In genomic region chr11:67317365-67318238, GRCh38 we compare ENCODE assay signal across 8 cellular contexts. TPM values are rescaled to one million over a fixed set of nuclear protein-coding genes. Genes with fewer than 3 reads are reported as not detected.
DNase-seq lines count a peak whose midpoint lies in the region; ATAC-seq and TF ChIP-seq lines count a peak whose summit lies in the region.

No MANE protein-coding gene starts in this region.

- H3K36me3 Mint-ChIP-seq in WTC11 = no peaks in the 10 kb centered on the region

- H3K4me1 ChIP-seq in spleen = peaks cover 10 to 54% (median 29%) of the 10 kb centered on the region in 6 donors

- H3K27me3 Mint-ChIP-seq in WTC11 (ENCODE audit: low read depth) = peaks cover 41% of the 10 kb centered on the region

- POLR2A ChIA-PET in WTC11 (lab: Charles Lee) = interaction anchor here (0.6 to 1.4 kb wide), 6 partner anchors 15 to 122 kb away, joined by 3 to 10 read pairs (median 4); partner anchors contain the start of genes GRK2, POLD4 and SSH3

- H3K36me3 ChIP-seq in spleen = no peaks in the 10 kb centered on the region

- peak; percentile 80 for DNase-seq in AG09319 (ENCODE audit: extremely low read depth, low read depth)
- DNase-seq in NCI-H2227 (lab: John Stamatoyannopoulos, UW; ENCODE audit: unreplicated experiment) = peak; percentile 99
- peak; percentile 99 for DNase-seq in WTC11 (ENCODE audit: low spot score)
- DNase-seq in cardiac fibroblast (ENCODE audit: low read depth in 2 of 2) = peak; percentile 94 to 96
- peak; percentile 99 for DNase-seq in inferior parietal cortex (ENCODE audit: extremely low spot score)
- peak; percentile 99 for DNase-seq in spleen

- H3K27ac Mint-ChIP-seq in WTC11 = peak overlapping the region; percentile 96; the same call in 1 of the 2 replicates

- CTCF ChIA-PET in WTC11 (lab: Charles Lee) = interaction anchor here (0.5 to 5.4 kb wide), 57 partner anchors 9 to 1322 kb away, joined by 3 to 122 read pairs (median 5); partner anchors contain the start of genes AIP, ANKRD13D, CLCF1 and GRK2

- no peaks in the 10 kb centered on the region for H3K9me3 ChIP-seq in spleen

- ATAC-seq in GM18909 (IDR thresholded peaks at IDR 0.05; ENCODE audit: poor library complexity, unreplicated experiment) (peak; percentile 85), HG03159 (IDR thresholded peaks at IDR 0.05; ENCODE audit: unreplicated experiment) (peak; percentile 84), WTC11 (peak; percentile 83)

- H3K4me3 ChIP-seq in cardiac fibroblast (replicated peaks in 1 of 2; ENCODE audit: low read depth in 2 of 2, low read length in 2 of 2) = peak overlapping the region; percentile 84 to 93
- H3K4me3 ChIP-seq in spleen = peak overlapping the region; percentile 63 to 97 (median 92)

- no peaks in the 10 kb centered on the region for H3K9me3 Mint-ChIP-seq in WTC11

- peak in 2 of 3 donors; percentile 14 to 16 for TF ChIP-seq POLR2A in spleen (IDR thresholded peaks at IDR 0.05)

- intact Hi-C loops in spleen (cut with DNase I; ENCODE audit: low total_unique reads) = loop anchor here (2.0 kb wide), 1 partner anchor 55 kb away; no protein-coding TSS in a partner anchor

- H3K4me3 Mint-ChIP-seq in WTC11 = peak overlapping the region; percentile 91

- H3K4me1 Mint-ChIP-seq in WTC11 = peaks cover 5% of the 10 kb centered on the region

- peak overlapping the region; percentile 84 to 97 (median 94) for H3K27ac ChIP-seq in spleen

- TF ChIP-seq CTCF in AG09319 (IDR thresholded peaks at IDR 0.05; ENCODE audit: low read depth, low read length) (peak; percentile 87), WTC11 (IDR thresholded peaks at IDR 0.05) (peak; percentile 58), cardiac fibroblast (IDR thresholded peaks at IDR 0.05; ENCODE audit: low read depth, low read length) (peak; percentile 85), spleen (IDR thresholded peaks at IDR 0.05 in 8 of 11, conservative IDR thresholded peaks at IDR 0.05 in 3 of 11) (peak; percentile 90 to 100 (median 99))

- 0% methylated on average over 30 to 83 of the region's 83 CpGs for WGBS in spleen, 5 donors

- no peaks in the 10 kb centered on the region for H3K27me3 ChIP-seq in spleen (replicated peaks in 1 of 7)

TF ChIP-seq in WTC11, 78 proteins besides CTCF, POLR2A, EP300 and RAD21 (continues in another document):
- peak; percentile 45; the same call in 1 of the 2 replicates for TF ChIP-seq TEAD1 (CRISPR knock-in tag; IDR thresholded peaks at IDR 0.05)
- no peak for TF ChIP-seq ZNF425 (CRISPR knock-in tag; conservative IDR thresholded peaks at IDR 0.05)
- TF ChIP-seq MAX (CRISPR knock-in tag; IDR thresholded peaks at IDR 0.05) = peak; percentile 70
- no peak for TF ChIP-seq ZSCAN18 (CRISPR knock-in tag; IDR thresholded peaks at IDR 0.05)
- peak; percentile 87; the same call in 1 of the 2 replicates for TF ChIP-seq ETV6 (CRISPR knock-in tag; IDR thresholded peaks at IDR 0.05)
- TF ChIP-seq MYBL2 (CRISPR knock-in tag; IDR thresholded peaks at IDR 0.05) = peak; percentile 68; the same call in 1 of the 2 replicates
- TF ChIP-seq ZNF263 (CRISPR knock-in tag; IDR thresholded peaks at IDR 0.05; ENCODE audit: low read depth) = no peak
- peak; percentile 21; the same call in 1 of the 2 replicates for TF ChIP-seq E2F5 (CRISPR knock-in tag; IDR thresholded peaks at IDR 0.05)
- 0 out of 2 replicates have a peak, but pooled peaks have one; percentile 30 for TF ChIP-seq ZNF232 (CRISPR knock-in tag; IDR thresholded peaks at IDR 0.05)
- peak; percentile 90 for TF ChIP-seq HMGXB4 (CRISPR knock-in tag; IDR thresholded peaks at IDR 0.05)
- TF ChIP-seq TP53 (CRISPR knock-in tag; IDR thresholded peaks at IDR 0.05) = no peak
- TF ChIP-seq CREM (CRISPR knock-in tag; IDR thresholded peaks at IDR 0.05) = 0 out of 2 replicates have a peak, but pooled peaks have one; percentile 15
- TF ChIP-seq ESRRA (CRISPR knock-in tag; IDR thresholded peaks at IDR 0.05; ENCODE audit: borderline replicate concordance) = 0 out of 2 replicates have a peak, but pooled peaks have one; percentile 15
- no peak for TF ChIP-seq FOXJ3 (CRISPR knock-in tag; IDR thresholded peaks at IDR 0.05; ENCODE audit: borderline replicate concordance)
- no peak for TF ChIP-seq SMAD3 (CRISPR knock-in tag; IDR thresholded peaks at IDR 0.05; ENCODE audit: borderline replicate concordance)
- TF ChIP-seq OVOL2 (CRISPR knock-in tag; IDR thresholded peaks at IDR 0.05; ENCODE audit: borderline replicate concordance) = no peak
- peak; percentile 78 for TF ChIP-seq FOXK1 (CRISPR knock-in tag; IDR thresholded peaks at IDR 0.05)
- 0 out of 2 replicates have a peak, but pooled peaks have one; percentile 8 for TF ChIP-seq GABPB1 (CRISPR knock-in tag; IDR thresholded peaks at IDR 0.05)
- TF ChIP-seq USF2 (CRISPR knock-in tag; IDR thresholded peaks at IDR 0.05) = no peak
- no peak for TF ChIP-seq RELA (CRISPR knock-in tag; IDR thresholded peaks at IDR 0.05; ENCODE audit: borderline replicate concordance)

RNA-seq across cellular contexts. Expression of gene SSH3, which starts 14.3 kb away (rescaled TPM):
- total RNA-seq in WTC11 (2021) (34.8 to 43.4 TPM (median 42.3 TPM) in 3 replicates), spleen (10 to 100 TPM; 14.6 to 31.8 (median 22.9) TPM)
- 10 to 100 TPM in 1 of 3 donors, 1 to 10 TPM in 2; 4.3 to 11.1 (median 5.9) TPM for polyA plus RNA-seq in spleen

RNA-seq across cellular contexts. Expression of gene ANKRD13D, which starts 28.5 kb away (rescaled TPM):
- total RNA-seq in WTC11 (2021) = 36.8 to 55.5 TPM (median 42.4 TPM) in 3 replicates
- total RNA-seq in spleen = 100 to 1,000 TPM in 5 of 7 donors, 10 to 100 TPM in 2; 67.3 to 151 (median 124) TPM
- 100 to 1,000 TPM in 2 of 3 donors, 10 to 100 TPM in 1; 65.2 to 138 (median 129) TPM for polyA plus RNA-seq in spleen

RNA-seq across cellular contexts. Expression of gene POLD4, which starts 35.7 kb away (rescaled TPM):
- 30.3 to 38.3 TPM (median 37.7 TPM) in 3 replicates for total RNA-seq in WTC11 (2021)
- 100 to 1,000 TPM in 4 of 7 donors, 10 to 100 TPM in 3; 81.4 to 159 (median 103) TPM for total RNA-seq in spleen
- 100 to 1,000 TPM; 267 to 290 (median 279) TPM for polyA plus RNA-seq in spleen

RNA-seq across cellular contexts. Expression of gene GRK2, which starts 51.3 kb away (rescaled TPM):
- total RNA-seq in WTC11 (2021) = 59.4 to 68.1 TPM (median 61.4 TPM) in 3 replicates
- total RNA-seq in spleen = 100 to 1,000 TPM; 168 to 301 (median 263) TPM
- polyA plus RNA-seq in spleen = 100 to 1,000 TPM; 119 to 270 (median 192) TPM

RNA-seq across cellular contexts. Expression of gene CLCF1, which starts 55.8 kb away (rescaled TPM):
- total RNA-seq in WTC11 (2021) (0.48 to 0.92 TPM (median 0.92 TPM) in 3 replicates), spleen (10 to 100 TPM in 2 of 7 donors, 1 to 10 TPM in 5; 4.3 to 13.7 (median 6.7) TPM)
- polyA plus RNA-seq in spleen = 1 to 10 TPM; 6.0 to 9.3 (median 9.0) TPM

Comparison
In these comparisons a context has a peak if more than half of its experiments do, and no peak if none do; other contexts are left out.
1. Peak in every context shown above with its lines: DNase-seq, ATAC-seq, H3K4me3 ChIP-seq and H3K27ac ChIP-seq.